Comparison of ENCODE assay signal across 8 cellular contexts in the genomic region with DNA sequence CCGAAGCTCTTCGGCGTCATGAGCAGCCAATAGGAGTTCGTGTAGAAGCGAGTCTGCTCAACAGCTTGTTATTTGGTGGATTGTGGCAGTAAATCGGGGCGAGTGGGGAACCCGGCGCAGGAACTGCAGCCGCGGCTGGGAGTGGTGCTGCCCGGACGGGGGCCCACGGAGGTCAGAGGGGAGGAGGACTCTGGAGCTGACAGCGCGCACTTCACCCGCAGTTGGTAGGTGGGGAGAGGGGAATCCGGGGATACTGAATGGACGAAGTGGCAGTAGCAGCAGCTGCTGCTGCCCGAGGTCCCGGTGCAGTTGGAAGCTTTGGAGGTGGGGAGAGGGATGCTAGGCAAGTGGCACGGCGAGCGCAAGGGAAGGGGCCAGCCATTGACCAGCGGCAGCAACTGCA. TPM values are rescaled to one million over a fixed set of nuclear protein-coding genes. Genes with fewer than 3 reads are reported as not detected.
DNase-seq lines count a peak whose midpoint lies in the region; FAIRE-seq and TF ChIP-seq lines count a peak whose summit lies in the region.

A gene with protein sequence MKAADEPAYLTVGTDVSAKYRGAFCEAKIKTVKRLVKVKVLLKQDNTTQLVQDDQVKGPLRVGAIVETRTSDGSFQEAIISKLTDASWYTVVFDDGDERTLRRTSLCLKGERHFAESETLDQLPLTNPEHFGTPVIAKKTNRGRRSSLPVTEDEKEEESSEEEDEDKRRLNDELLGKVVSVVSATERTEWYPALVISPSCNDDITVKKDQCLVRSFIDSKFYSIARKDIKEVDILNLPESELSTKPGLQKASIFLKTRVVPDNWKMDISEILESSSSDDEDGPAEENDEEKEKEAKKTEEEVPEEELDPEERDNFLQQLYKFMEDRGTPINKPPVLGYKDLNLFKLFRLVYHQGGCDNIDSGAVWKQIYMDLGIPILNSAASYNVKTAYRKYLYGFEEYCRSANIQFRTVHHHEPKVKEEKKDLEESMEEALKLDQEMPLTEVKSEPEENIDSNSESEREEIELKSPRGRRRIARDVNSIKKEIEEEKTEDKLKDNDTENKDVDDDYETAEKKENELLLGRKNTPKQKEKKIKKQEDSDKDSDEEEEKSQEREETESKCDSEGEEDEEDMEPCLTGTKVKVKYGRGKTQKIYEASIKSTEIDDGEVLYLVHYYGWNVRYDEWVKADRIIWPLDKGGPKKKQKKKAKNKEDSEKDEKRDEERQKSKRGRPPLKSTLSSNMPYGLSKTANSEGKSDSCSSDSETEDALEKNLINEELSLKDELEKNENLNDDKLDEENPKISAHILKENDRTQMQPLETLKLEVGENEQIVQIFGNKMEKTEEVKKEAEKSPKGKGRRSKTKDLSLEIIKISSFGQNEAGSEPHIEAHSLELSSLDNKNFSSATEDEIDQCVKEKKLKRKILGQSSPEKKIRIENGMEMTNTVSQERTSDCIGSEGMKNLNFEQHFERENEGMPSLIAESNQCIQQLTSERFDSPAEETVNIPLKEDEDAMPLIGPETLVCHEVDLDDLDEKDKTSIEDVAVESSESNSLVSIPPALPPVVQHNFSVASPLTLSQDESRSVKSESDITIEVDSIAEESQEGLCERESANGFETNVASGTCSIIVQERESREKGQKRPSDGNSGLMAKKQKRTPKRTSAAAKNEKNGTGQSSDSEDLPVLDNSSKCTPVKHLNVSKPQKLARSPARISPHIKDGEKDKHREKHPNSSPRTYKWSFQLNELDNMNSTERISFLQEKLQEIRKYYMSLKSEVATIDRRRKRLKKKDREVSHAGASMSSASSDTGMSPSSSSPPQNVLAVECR (plus strand): TSS at position 79 of the 403 bp plus-strand sequence. CDS start 1,300 bp downstream, outside the sequence.

- H3K9me3 ChIP-seq in neural cell (ENCODE audit: low read length): no peaks in the 10 kb centered on the region
- no peaks in the 10 kb centered on the region for H3K9me3 ChIP-seq in thymus (ENCODE audit: control insufficient read depth)

- H3K36me3 ChIP-seq in neural cell (ENCODE audit: insufficient read depth, low read length) (no peaks in the 10 kb centered on the region), thymus (ENCODE audit: control insufficient read depth, insufficient read depth) (peaks cover 17% of the 10 kb centered on the region)

- peaks cover 4% of the 10 kb centered on the region for H4K20me1 ChIP-seq in neural cell (ENCODE audit: insufficient read depth)

- no peaks in the 10 kb centered on the region for H3K9me2 ChIP-seq in neural cell (ENCODE audit: insufficient read depth, low read length)

- H3K9ac ChIP-seq in neural cell (ENCODE audit: low read length): peak within 1 kb of the TSS; percentile 91

- peak within 1 kb of the TSS; percentile 97; the same call in 1 of the 2 replicates for H3K4me3 Mint-ChIP-seq in HFFc6

- H3K4me1 Mint-ChIP-seq in HFFc6 (ENCODE audit: low read depth): peaks cover 34% of the 10 kb centered on the region

- DNase-seq in HFFc6: no peak
- peak; percentile 85 for DNase-seq in activated CD8-positive, alpha-beta memory T cell treated with anti-CD3 and anti-CD28 coated beads for 24 hours
- DNase-seq in epithelial cell of proximal tubule (ENCODE audit: low read depth): no peak
- no peak for DNase-seq in HTR-8/SVneo (ENCODE audit: insufficient read length, low spot score)
- DNase-seq in SW 1271 (lab: John Stamatoyannopoulos, UW): no peak
- DNase-seq in AG20443 (ENCODE audit: low spot score): no peak

- no peak for TF ChIP-seq RAD21 in neural cell (conservative IDR thresholded peaks at IDR 0.05)

- no peaks in the 10 kb centered on the region for H3K9me3 Mint-ChIP-seq in HFFc6

- peak within 1 kb of the TSS; percentile 97 for H3K27ac ChIP-seq in neural cell (ENCODE audit: low read length)
- peak within 1 kb of the TSS; percentile 99 for H3K27ac ChIP-seq in thymus (ENCODE audit: low read depth)

- TF ChIP-seq CTCF in HFFc6 (IDR thresholded peaks at IDR 0.05) (no peak), epithelial cell of proximal tubule (conservative IDR thresholded peaks at IDR 0.05; ENCODE audit: low read depth, low read length) (no peak), neural cell (IDR thresholded peaks at IDR 0.05; ENCODE audit: poor library complexity, severe bottlenecking) (no peak)

- FAIRE-seq in HTR-8/SVneo (lab: Jason Lieb, UNC): no peak

- H2AFZ ChIP-seq in neural cell (ENCODE audit: low read depth, low read length): peak within 1 kb of the TSS; percentile 66

- H3F3A ChIP-seq in neural cell (ENCODE audit: insufficient read depth, low read length, poor library complexity, severe bottlenecking): no peaks in the 10 kb centered on the region

- WGBS in thymus: under 1% methylated on average over 25 of the region's 25 CpGs

- no peak within 1 kb of the TSS for H3K27ac Mint-ChIP-seq in HFFc6

- H3K4me2 ChIP-seq in neural cell (ENCODE audit: low read length): peak within 1 kb of the TSS; percentile 99

- peak; percentile 23 for TF ChIP-seq EP300 in neural cell (conservative IDR thresholded peaks at IDR 0.05; ENCODE audit: poor library complexity, severe bottlenecking)

- no peaks in the 10 kb centered on the region for H3K27me3 Mint-ChIP-seq in HFFc6 (ENCODE audit: insufficient read depth)

- peaks cover 14% of the 10 kb centered on the region for H3K36me3 Mint-ChIP-seq in HFFc6 (ENCODE audit: low read depth)

- H3K4me3 ChIP-seq in epithelial cell of proximal tubule (ENCODE audit: low read depth, low read length) (peak within 1 kb of the TSS; percentile 86), neural cell (ENCODE audit: low read length) (peak within 1 kb of the TSS; percentile 95), thymus (ENCODE audit: low read length) (peak within 1 kb of the TSS; percentile 99)

- H3K4me1 ChIP-seq in thymus (ENCODE audit: control insufficient read depth, insufficient read depth, low read length): no peaks in the 10 kb centered on the region

- peaks cover 55% of the 10 kb centered on the region for H3K79me2 ChIP-seq in neural cell (replicated peaks; ENCODE audit: insufficient read depth, low read length)

- H3K27me3 ChIP-seq in neural cell (ENCODE audit: insufficient read depth, low read depth, low read length) (no peaks in the 10 kb centered on the region), thymus (ENCODE audit: control insufficient read depth, insufficient read depth) (no peaks in the 10 kb centered on the region)

TF ChIP-seq in neural cell, 6 proteins besides CTCF, POLR2A, EP300 and RAD21:
- TF ChIP-seq POLR2AphosphoS5 (IDR thresholded peaks at IDR 0.05) (peak; percentile 83), TAF1 (IDR thresholded peaks at IDR 0.05; ENCODE audit: low read depth) (peak; percentile 38), EZH2 (IDR thresholded peaks at IDR 0.05; ENCODE audit: borderline replicate concordance, insufficient read depth, low read length, poor library complexity, severe bottlenecking) (no peak), MXI1 (conservative IDR thresholded peaks at IDR 0.05; ENCODE audit: poor library complexity, severe bottlenecking) (peak; percentile 66)
- TF ChIP-seq, protein P1, sequence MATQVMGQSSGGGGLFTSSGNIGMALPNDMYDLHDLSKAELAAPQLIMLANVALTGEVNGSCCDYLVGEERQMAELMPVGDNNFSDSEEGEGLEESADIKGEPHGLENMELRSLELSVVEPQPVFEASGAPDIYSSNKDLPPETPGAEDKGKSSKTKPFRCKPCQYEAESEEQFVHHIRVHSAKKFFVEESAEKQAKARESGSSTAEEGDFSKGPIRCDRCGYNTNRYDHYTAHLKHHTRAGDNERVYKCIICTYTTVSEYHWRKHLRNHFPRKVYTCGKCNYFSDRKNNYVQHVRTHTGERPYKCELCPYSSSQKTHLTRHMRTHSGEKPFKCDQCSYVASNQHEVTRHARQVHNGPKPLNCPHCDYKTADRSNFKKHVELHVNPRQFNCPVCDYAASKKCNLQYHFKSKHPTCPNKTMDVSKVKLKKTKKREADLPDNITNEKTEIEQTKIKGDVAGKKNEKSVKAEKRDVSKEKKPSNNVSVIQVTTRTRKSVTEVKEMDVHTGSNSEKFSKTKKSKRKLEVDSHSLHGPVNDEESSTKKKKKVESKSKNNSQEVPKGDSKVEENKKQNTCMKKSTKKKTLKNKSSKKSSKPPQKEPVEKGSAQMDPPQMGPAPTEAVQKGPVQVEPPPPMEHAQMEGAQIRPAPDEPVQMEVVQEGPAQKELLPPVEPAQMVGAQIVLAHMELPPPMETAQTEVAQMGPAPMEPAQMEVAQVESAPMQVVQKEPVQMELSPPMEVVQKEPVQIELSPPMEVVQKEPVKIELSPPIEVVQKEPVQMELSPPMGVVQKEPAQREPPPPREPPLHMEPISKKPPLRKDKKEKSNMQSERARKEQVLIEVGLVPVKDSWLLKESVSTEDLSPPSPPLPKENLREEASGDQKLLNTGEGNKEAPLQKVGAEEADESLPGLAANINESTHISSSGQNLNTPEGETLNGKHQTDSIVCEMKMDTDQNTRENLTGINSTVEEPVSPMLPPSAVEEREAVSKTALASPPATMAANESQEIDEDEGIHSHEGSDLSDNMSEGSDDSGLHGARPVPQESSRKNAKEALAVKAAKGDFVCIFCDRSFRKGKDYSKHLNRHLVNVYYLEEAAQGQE (IDR thresholded peaks at IDR 0.05; ENCODE audit: borderline replicate concordance): peak; percentile 55

RNA-seq across cellular contexts. Expression of the gene that starts here (rescaled TPM):
- total RNA-seq in HFFc6 (2021; fragmentation: NEBNext Ultra II Directional; extraction: Animal tissue kit (Norgen Biotek cat#: 25700)): 10 to 100 TPM; 10.5 to 13.4 (median 12.3) TPM
- total RNA-seq in epithelial cell of proximal tubule: 2.7 and 8.6 TPM in 2 replicates
- polyA plus RNA-seq in neural cell (32.3 and 38.5 TPM in 2 replicates), thymus (14.8 TPM)
- polyA minus RNA-seq in neural cell: 69.9 and 94.8 TPM in 2 replicates
